ENCODE assay signal across 17 cellular contexts in genomic region chr16:30031477-30031918, GRCh38. TPM values are rescaled to one million over a fixed set of nuclear protein-coding genes. Genes with fewer than 3 reads are reported as not detected.
DNase-seq lines count a peak whose midpoint lies in the region; ATAC-seq, FAIRE-seq and TF ChIP-seq lines count a peak whose summit lies in the region.
"Had no signal": no experiment of that assay in that cellular context is flagged by ENCODE, and none has a peak within 500 bp of the region (broad histone marks: within the 10 kb centered on the region; RNA-seq: fewer than 3 reads in every experiment).

No MANE protein-coding gene starts in this region.

- TF ChIP-seq CTCF in HepG2 (CRISPR knock-in tag; IDR thresholded peaks at IDR 0.05) = no peak
- no peak for TF ChIP-seq CTCF in right lobe of liver (IDR thresholded peaks at IDR 0.05)
- TF ChIP-seq CTCF in VCaP (conservative IDR thresholded peaks at IDR 0.05) = no peak

- TF ChIP-seq EP300 in HepG2 (IDR thresholded peaks at IDR 0.05; ENCODE audit: low read depth in 2 of 2, low read length in 2 of 2) (no peak), HepG2 (CRISPR knock-in tag; IDR thresholded peaks at IDR 0.05; ENCODE audit: borderline replicate concordance) (no peak)

- TF ChIP-seq POLR2A in HepG2 (IDR thresholded peaks at IDR 0.05; ENCODE audit: insufficient read depth in 1 of 2, low read depth in 2 of 2, low read length in 2 of 2) = no peak
- no peak for TF ChIP-seq POLR2A in right lobe of liver (IDR thresholded peaks at IDR 0.05)

- no peak overlapping the region for H3K9ac ChIP-seq in HepG2 (ENCODE audit: insufficient read depth, low read depth, low read length)

- no TSS peak for BruUV-seq in HepG2 (replicated peaks; lab: Mats Ljungman, UMichigan)

- FAIRE-seq in HepG2 (lab: Jason Lieb, UNC) = no peak
- FAIRE-seq: frontal cortex, keratinocyte had no signal

- H3K4me1 ChIP-seq in HepG2 (ENCODE audit: insufficient read depth, low read length) (peaks cover 23% of the 10 kb centered on the region), right lobe of liver (no peaks in the 10 kb centered on the region)

- no peaks in the 10 kb centered on the region; the same call in 1 of the 2 replicates for H4K20me1 ChIP-seq in HepG2 (ENCODE audit: insufficient read depth, low read length)

- in situ Hi-C loops in HepG2 (cut with HindIII; ENCODE audit: extremely low pct_ligation_motif_present, low pct_unique_long_range_greater_than_20kb) = loop anchor here (10.0 kb wide), 1 partner anchor 337 kb away; no protein-coding TSS in a partner anchor

- ATAC-seq in HepG2 = peak; percentile 6; the same call in 2 of the 3 replicates
- no peak for ATAC-seq in right lobe of liver
- ATAC-seq in GM21619 (IDR thresholded peaks at IDR 0.05; ENCODE audit: unreplicated experiment) = no peak
- ATAC-seq: stimulated activated memory B cell treated with anti-CD40 and anti-IgM and Interleukin-4, amounts not matched to agents 10 μg/mL and 1 μg/mL and 100 μg/mL, for 72 hours had no signal

- H3K27ac ChIP-seq in HepG2 (ENCODE audit: extremely low read length, insufficient read depth, low read length) = no peak overlapping the region
- no peak overlapping the region for H3K27ac ChIP-seq in right lobe of liver
- peak overlapping the region; percentile 62; the same call in 1 of the 2 replicates for H3K27ac ChIP-seq in VCaP
- H3K27ac ChIP-seq: ovary, SK-N-MC had no signal

- WGBS in HepG2 (ENCODE audit: low lambda C conversion rate) = 33% methylated on average over 11 of the region's 11 CpGs
- 33% methylated on average over 3 of the region's 11 CpGs for WGBS in right lobe of liver (ENCODE audit: insufficient coverage, low coverage, low lambda C conversion rate, missing lambda C conversion rate)

- CTCF ChIA-PET in HepG2 (lab: Yijun Ruan, JAX; ENCODE audit: low intra/inter-chr PET ratio, low total read pairs) = interaction anchor here (1.1 to 2.7 kb wide), 3 partner anchors 21 to 331 kb away, joined by 4 to 11 read pairs (median 5); a partner anchor contains a TSS

- TF ChIP-seq RAD21 in HepG2 (CRISPR knock-in tag; IDR thresholded peaks at IDR 0.05) = no peak

- H3K9me3 ChIP-seq in HepG2 (ENCODE audit: low read length) = no peaks in the 10 kb centered on the region
- no peaks in the 10 kb centered on the region for H3K9me3 ChIP-seq in right lobe of liver
- no peaks in the 10 kb centered on the region for H3K9me3 ChIP-seq in iPS-18c (ENCODE audit: control insufficient read depth, insufficient read depth, low read length)
- H3K9me3 ChIP-seq: ovary had no signal

- intact Hi-C loops in HepG2 (cut with micrococcal nuclease; ENCODE audit: unreplicated experiment) = loop anchor here (5.0 kb wide), 1 partner anchor 329 kb away; no protein-coding TSS in a partner anchor
- intact Hi-C loops in right lobe of liver (cut with DNase I) = no loop called here

- H3K36me3 ChIP-seq in HepG2 (replicated peaks in 1 of 2; ENCODE audit: control insufficient read depth in 1 of 2, insufficient read depth in 2 of 2, low read length in 2 of 2) (no peaks in the 10 kb centered on the region), right lobe of liver (no peaks in the 10 kb centered on the region)
- H3K36me3 ChIP-seq: ovary had no signal

- H2AFZ ChIP-seq in HepG2 (ENCODE audit: low read length) = no peak overlapping the region

- H3K79me2 ChIP-seq in HepG2 (ENCODE audit: insufficient read depth, low read length) = no peaks in the 10 kb centered on the region

- H3K4me3 ChIP-seq in HepG2 (replicated peaks in 1 of 3; ENCODE audit: insufficient read depth in 1 of 3, low read depth in 2 of 3, low read length in 3 of 3) (peak overlapping the region in 1 of 3 experiments; percentile 18; a peak in 1 of 6 replicates), right lobe of liver (no peak overlapping the region), iPS-18c (ENCODE audit: insufficient read depth, low read depth, low read length) (peak overlapping the region; percentile 59)
- H3K4me3 ChIP-seq: K562, ovary, SK-N-MC had no signal

- H3K27me3 ChIP-seq in HepG2 (ENCODE audit: control insufficient read depth in 1 of 2, insufficient read depth in 2 of 2, low read length in 2 of 2) (peaks cover 16 to 59% of the 10 kb centered on the region in 2 experiments), right lobe of liver (no peaks in the 10 kb centered on the region)

- POLR2A ChIA-PET in HepG2 (lab: Yijun Ruan, JAX) = interaction anchor here (1.0 to 1.7 kb wide), 7 partner anchors 21 to 386 kb away, joined by 3 to 6 read pairs (median 3); partner anchors contain the start of genes ALDOA, DOC2A, INO80E and KCTD13

- DNase-seq in HepG2 (ENCODE audit: low spot score) = no peak
- DNase-seq in right lobe of liver = no peak
- no peak for DNase-seq in T-helper 9 cell
- DNase-seq in AML-193 (lab: John Stamatoyannopoulos, UW) = no peak
- no peak for DNase-seq in hippocampal formation (lab: John Stamatoyannopoulos, UW)

- peak overlapping the region; percentile 33; the same call in 1 of the 2 replicates for H3K4me2 ChIP-seq in HepG2 (ENCODE audit: low read depth, low read length)

RNA-seq across cellular contexts. Expression of gene TLCD3B, which starts 0.4 kb away (rescaled TPM):
- total RNA-seq in HepG2 (2016; rRNA removed; fragmentation: Illumina TruSeq; extraction: Trizol) (not detected in 2 replicates), right lobe of liver (not detected)
- total RNA-seq in HepG2 (2016; cell fraction: cytosol; rRNA removed; fragmentation: Illumina TruSeq; extraction: Trizol; ENCODE audit: low read depth) = not detected in 2 replicates
- total RNA-seq in HepG2 (2016; cell fraction: insoluble cytoplasmic fraction; rRNA removed; fragmentation: Illumina TruSeq; extraction: Trizol) = not detected in 2 replicates
- total RNA-seq in HepG2 (2016; cell fraction: membrane; rRNA removed; fragmentation: Illumina TruSeq; extraction: Trizol) = not detected in 2 replicates
- total RNA-seq in HepG2 (2016; cell fraction: nucleus; rRNA removed; fragmentation: Illumina TruSeq; extraction: Trizol) = not detected in 2 replicates
- 0.24 TPM in 1 of 2 replicates, not detected in the other for polyA plus RNA-seq in HepG2 (2011; rRNA removed)
- polyA plus RNA-seq in HepG2 (2011; cell fraction: cytosol; rRNA removed) = not detected in 2 replicates
- 0.10 and 0.54 TPM in 2 replicates for polyA plus RNA-seq in HepG2 (2011; cell fraction: nucleus; rRNA removed)
- not detected in 2 replicates for polyA plus RNA-seq in HepG2 (2012)
- not detected in 2 replicates for polyA plus RNA-seq in HepG2 (2016; cell fraction: cytosol; fragmentation: Illumina TruSeq; extraction: Trizol; ENCODE audit: low read depth)
- not detected in 2 replicates for polyA plus RNA-seq in HepG2 (2016; cell fraction: insoluble cytoplasmic fraction; fragmentation: Illumina TruSeq; extraction: Trizol; ENCODE audit: low read depth)
- polyA plus RNA-seq in HepG2 (2016; cell fraction: membrane; fragmentation: Illumina TruSeq; extraction: Trizol; ENCODE audit: low read depth) = not detected in 2 replicates
- polyA plus RNA-seq in HepG2 (2016; cell fraction: nucleus; fragmentation: Illumina TruSeq; extraction: Trizol; ENCODE audit: insufficient read depth, low read depth) = not detected in 2 replicates
- polyA minus RNA-seq in HepG2 (2011; rRNA and poly(A)+ RNA removed; ENCODE audit: low replicate concordance) = 0.72 TPM in 1 of 2 replicates, not detected in the other
- polyA minus RNA-seq in HepG2 (2011; cell fraction: cytosol; rRNA and poly(A)+ RNA removed) = not detected in 2 replicates
- polyA minus RNA-seq in HepG2 (2011; cell fraction: nucleus; rRNA and poly(A)+ RNA removed) = not detected in 2 replicates
- polyA plus RNA-seq: keratinocyte, ovary had no signal

RNA-seq across cellular contexts. Expression of gene C16orf92, which starts 8.5 kb away (rescaled TPM):
- total RNA-seq in HepG2 (2016; rRNA removed; fragmentation: Illumina TruSeq; extraction: Trizol) (not detected in 2 replicates), right lobe of liver (not detected)
- not detected in 2 replicates for total RNA-seq in HepG2 (2016; cell fraction: cytosol; rRNA removed; fragmentation: Illumina TruSeq; extraction: Trizol; ENCODE audit: low read depth)
- total RNA-seq in HepG2 (2016; cell fraction: insoluble cytoplasmic fraction; rRNA removed; fragmentation: Illumina TruSeq; extraction: Trizol) = not detected in 2 replicates
- not detected in 2 replicates for total RNA-seq in HepG2 (2016; cell fraction: membrane; rRNA removed; fragmentation: Illumina TruSeq; extraction: Trizol)
- total RNA-seq in HepG2 (2016; cell fraction: nucleus; rRNA removed; fragmentation: Illumina TruSeq; extraction: Trizol) = not detected in 2 replicates
- polyA plus RNA-seq in HepG2 (2011; rRNA removed) = not detected in 2 replicates
- polyA plus RNA-seq in HepG2 (2011; cell fraction: cytosol; rRNA removed) = not detected in 2 replicates
- polyA plus RNA-seq in HepG2 (2011; cell fraction: nucleus; rRNA removed) = not detected in 2 replicates
- polyA plus RNA-seq in HepG2 (2012) = not detected in 2 replicates
- not detected in 2 replicates for polyA plus RNA-seq in HepG2 (2016; cell fraction: cytosol; fragmentation: Illumina TruSeq; extraction: Trizol; ENCODE audit: low read depth)
- not detected in 2 replicates for polyA plus RNA-seq in HepG2 (2016; cell fraction: insoluble cytoplasmic fraction; fragmentation: Illumina TruSeq; extraction: Trizol; ENCODE audit: low read depth)
- polyA plus RNA-seq in HepG2 (2016; cell fraction: membrane; fragmentation: Illumina TruSeq; extraction: Trizol; ENCODE audit: low read depth) = not detected in 2 replicates
- not detected in 2 replicates for polyA plus RNA-seq in HepG2 (2016; cell fraction: nucleus; fragmentation: Illumina TruSeq; extraction: Trizol; ENCODE audit: insufficient read depth, low read depth)
- polyA minus RNA-seq in HepG2 (2011; rRNA and poly(A)+ RNA removed; ENCODE audit: low replicate concordance) = not detected in 2 replicates
- not detected in 2 replicates for polyA minus RNA-seq in HepG2 (2011; cell fraction: cytosol; rRNA and poly(A)+ RNA removed)
- not detected in 2 replicates for polyA minus RNA-seq in HepG2 (2011; cell fraction: nucleus; rRNA and poly(A)+ RNA removed)
- total RNA-seq: activated naive CD8-positive, alpha-beta T cell treated with anti-CD3 and anti-CD28 coated beads, Interleukin-2, amount 10 ng/mL, durations not matched to agents 7 days and 5 days; activated T-cell treated with anti-CD3 and anti-CD28 coated beads, Interleukin-2, amount 50 U/mL, for 4 hours; frontal cortex; K562; NCI-H460; ovary had no signal
- polyA plus RNA-seq: K562, keratinocyte, ovary had no signal

RNA-seq across cellular contexts. Expression of gene DOC2A, which starts 20.7 kb away (rescaled TPM):
- total RNA-seq in HepG2 (2016; rRNA removed; fragmentation: Illumina TruSeq; extraction: Trizol) = 0.15 and 0.21 TPM in 2 replicates
- total RNA-seq in HepG2 (2016; cell fraction: cytosol; rRNA removed; fragmentation: Illumina TruSeq; extraction: Trizol; ENCODE audit: low read depth) = not detected in 2 replicates
- 0.24 TPM in 1 of 2 replicates, not detected in the other for total RNA-seq in HepG2 (2016; cell fraction: insoluble cytoplasmic fraction; rRNA removed; fragmentation: Illumina TruSeq; extraction: Trizol)
- not detected in 2 replicates for total RNA-seq in HepG2 (2016; cell fraction: membrane; rRNA removed; fragmentation: Illumina TruSeq; extraction: Trizol)
- 0.22 TPM in 1 of 2 replicates, not detected in the other for total RNA-seq in HepG2 (2016; cell fraction: nucleus; rRNA removed; fragmentation: Illumina TruSeq; extraction: Trizol)
- polyA plus RNA-seq in HepG2 (2011; rRNA removed) = 0.55 and 1.4 TPM in 2 replicates
- 0.36 and 0.52 TPM in 2 replicates for polyA plus RNA-seq in HepG2 (2011; cell fraction: cytosol; rRNA removed)
- 4.4 and 6.3 TPM in 2 replicates for polyA plus RNA-seq in HepG2 (2011; cell fraction: nucleus; rRNA removed)
- polyA plus RNA-seq in HepG2 (2012) = 0.52 and 0.72 TPM in 2 replicates
- not detected in 2 replicates for polyA plus RNA-seq in HepG2 (2016; cell fraction: cytosol; fragmentation: Illumina TruSeq; extraction: Trizol; ENCODE audit: low read depth)
- not detected in 2 replicates for polyA plus RNA-seq in HepG2 (2016; cell fraction: insoluble cytoplasmic fraction; fragmentation: Illumina TruSeq; extraction: Trizol; ENCODE audit: low read depth)
- polyA plus RNA-seq in HepG2 (2016; cell fraction: membrane; fragmentation: Illumina TruSeq; extraction: Trizol; ENCODE audit: low read depth) = not detected in 2 replicates
- 0.66 and 1.1 TPM in 2 replicates for polyA plus RNA-seq in HepG2 (2016; cell fraction: nucleus; fragmentation: Illumina TruSeq; extraction: Trizol; ENCODE audit: insufficient read depth, low read depth)
- 0.12 and 0.37 TPM in 2 replicates for polyA minus RNA-seq in HepG2 (2011; rRNA and poly(A)+ RNA removed; ENCODE audit: low replicate concordance)
- polyA minus RNA-seq in HepG2 (2011; cell fraction: cytosol; rRNA and poly(A)+ RNA removed) = not detected in 2 replicates
- not detected in 2 replicates for polyA minus RNA-seq in HepG2 (2011; cell fraction: nucleus; rRNA and poly(A)+ RNA removed)
- under 1 TPM in 3 of 6 experiments, not detected in 3; 0.16 to 0.66 (median 0.33) TPM for total RNA-seq in right lobe of liver
- total RNA-seq: activated naive CD8-positive, alpha-beta T cell treated with anti-CD3 and anti-CD28 coated beads, Interleukin-2, amount 10 ng/mL, durations not matched to agents 7 days and 5 days had no signal

RNA-seq across cellular contexts. Expression of gene ALDOA, which starts 34.1 kb away (rescaled TPM):
- 925 and 999 TPM in 2 replicates for total RNA-seq in HepG2 (2016; rRNA removed; fragmentation: Illumina TruSeq; extraction: Trizol)
- 363 and 383 TPM in 2 replicates for total RNA-seq in HepG2 (2016; cell fraction: cytosol; rRNA removed; fragmentation: Illumina TruSeq; extraction: Trizol; ENCODE audit: low read depth)
- total RNA-seq in HepG2 (2016; cell fraction: insoluble cytoplasmic fraction; rRNA removed; fragmentation: Illumina TruSeq; extraction: Trizol) = 919 and 949 TPM in 2 replicates
- 400 and 482 TPM in 2 replicates for total RNA-seq in HepG2 (2016; cell fraction: membrane; rRNA removed; fragmentation: Illumina TruSeq; extraction: Trizol)
- 406 and 421 TPM in 2 replicates for total RNA-seq in HepG2 (2016; cell fraction: nucleus; rRNA removed; fragmentation: Illumina TruSeq; extraction: Trizol)
- 1,884 and 1,912 TPM in 2 replicates for polyA plus RNA-seq in HepG2 (2011; rRNA removed)
- 1,982 and 2,786 TPM in 2 replicates for polyA plus RNA-seq in HepG2 (2011; cell fraction: cytosol; rRNA removed)
- 1,265 and 1,338 TPM in 2 replicates for polyA plus RNA-seq in HepG2 (2011; cell fraction: nucleus; rRNA removed)
- 2,541 and 2,865 TPM in 2 replicates for polyA plus RNA-seq in HepG2 (2012)
- 565 and 614 TPM in 2 replicates for polyA plus RNA-seq in HepG2 (2016; cell fraction: cytosol; fragmentation: Illumina TruSeq; extraction: Trizol; ENCODE audit: low read depth)
- polyA plus RNA-seq in HepG2 (2016; cell fraction: insoluble cytoplasmic fraction; fragmentation: Illumina TruSeq; extraction: Trizol; ENCODE audit: low read depth) = 1,258 and 1,452 TPM in 2 replicates
- polyA plus RNA-seq in HepG2 (2016; cell fraction: membrane; fragmentation: Illumina TruSeq; extraction: Trizol; ENCODE audit: low read depth) = 559 and 571 TPM in 2 replicates
- polyA plus RNA-seq in HepG2 (2016; cell fraction: nucleus; fragmentation: Illumina TruSeq; extraction: Trizol; ENCODE audit: insufficient read depth, low read depth) = 791 and 794 TPM in 2 replicates
- 1,277 and 3,284 TPM in 2 replicates for polyA minus RNA-seq in HepG2 (2011; rRNA and poly(A)+ RNA removed; ENCODE audit: low replicate concordance)
- polyA minus RNA-seq in HepG2 (2011; cell fraction: cytosol; rRNA and poly(A)+ RNA removed) = 1,933 and 2,188 TPM in 2 replicates
- 380 and 520 TPM in 2 replicates for polyA minus RNA-seq in HepG2 (2011; cell fraction: nucleus; rRNA and poly(A)+ RNA removed)
- total RNA-seq in right lobe of liver = 100 to 1,000 TPM; 113 to 580 (median 345) TPM

RNA-seq across cellular contexts. Expression of gene INO80E, which starts 35.5 kb away (rescaled TPM):
- total RNA-seq in HepG2 (2016; rRNA removed; fragmentation: Illumina TruSeq; extraction: Trizol) (39.5 and 45.6 TPM in 2 replicates), right lobe of liver (10 to 100 TPM; 22.3 to 45.8 (median 33.2) TPM)
- 18.9 and 22.7 TPM in 2 replicates for total RNA-seq in HepG2 (2016; cell fraction: cytosol; rRNA removed; fragmentation: Illumina TruSeq; extraction: Trizol; ENCODE audit: low read depth)
- 35.1 and 45.9 TPM in 2 replicates for total RNA-seq in HepG2 (2016; cell fraction: insoluble cytoplasmic fraction; rRNA removed; fragmentation: Illumina TruSeq; extraction: Trizol)
- 25.0 and 29.9 TPM in 2 replicates for total RNA-seq in HepG2 (2016; cell fraction: membrane; rRNA removed; fragmentation: Illumina TruSeq; extraction: Trizol)
- 25.3 and 33.1 TPM in 2 replicates for total RNA-seq in HepG2 (2016; cell fraction: nucleus; rRNA removed; fragmentation: Illumina TruSeq; extraction: Trizol)
- polyA plus RNA-seq in HepG2 (2011; rRNA removed) = 25.8 and 28.4 TPM in 2 replicates
- 25.4 and 28.1 TPM in 2 replicates for polyA plus RNA-seq in HepG2 (2011; cell fraction: cytosol; rRNA removed)
- polyA plus RNA-seq in HepG2 (2011; cell fraction: nucleus; rRNA removed) = 71.2 and 71.9 TPM in 2 replicates
- 26.9 and 29.3 TPM in 2 replicates for polyA plus RNA-seq in HepG2 (2012)
- 26.1 and 33.3 TPM in 2 replicates for polyA plus RNA-seq in HepG2 (2016; cell fraction: cytosol; fragmentation: Illumina TruSeq; extraction: Trizol; ENCODE audit: low read depth)
- polyA plus RNA-seq in HepG2 (2016; cell fraction: insoluble cytoplasmic fraction; fragmentation: Illumina TruSeq; extraction: Trizol; ENCODE audit: low read depth) = 59.9 and 67.8 TPM in 2 replicates
- 33.8 and 33.9 TPM in 2 replicates for polyA plus RNA-seq in HepG2 (2016; cell fraction: membrane; fragmentation: Illumina TruSeq; extraction: Trizol; ENCODE audit: low read depth)
- 83.7 and 87.4 TPM in 2 replicates for polyA plus RNA-seq in HepG2 (2016; cell fraction: nucleus; fragmentation: Illumina TruSeq; extraction: Trizol; ENCODE audit: insufficient read depth, low read depth)
- polyA minus RNA-seq in HepG2 (2011; rRNA and poly(A)+ RNA removed; ENCODE audit: low replicate concordance) = 9.4 and 17.6 TPM in 2 replicates
- 5.5 and 10.9 TPM in 2 replicates for polyA minus RNA-seq in HepG2 (2011; cell fraction: cytosol; rRNA and poly(A)+ RNA removed)
- polyA minus RNA-seq in HepG2 (2011; cell fraction: nucleus; rRNA and poly(A)+ RNA removed) = 15.3 and 21.1 TPM in 2 replicates
